21 cellular contexts compared by ENCODE assay signal in genomic region chr1:203158967-203159665, GRCh38. TPM values are rescaled to one million over a fixed set of nuclear protein-coding genes. Genes with fewer than 3 reads are reported as not detected.
DNase-seq lines count a peak whose midpoint lies in the region; ATAC-seq, FAIRE-seq and TF ChIP-seq lines count a peak whose summit lies in the region.
"Had no signal": no experiment of that assay in that cellular context is flagged by ENCODE, and none has a peak within 500 bp of the region (broad histone marks: within the 10 kb centered on the region; RNA-seq: fewer than 3 reads in every experiment).

No MANE protein-coding gene starts in this region.

- DNase-seq in DMS 273 treated with DMSO at 0.1 percent for 48 hours (lab: John Stamatoyannopoulos, UW) (peak; percentile 90), NCI-H128 (lab: John Stamatoyannopoulos, UW; ENCODE audit: unreplicated experiment) (peak; percentile 79), NCI-H524 treated with DMSO at 0.1 percent for 48 hours (lab: John Stamatoyannopoulos, UW) (peak; percentile 97), kidney (peak; percentile 33), lower leg skin (ENCODE audit: low spot score in 2 of 2) (no peak), upper lobe of right lung (no peak)
- DNase-seq: ACHN; Calu3; CD4-positive, alpha-beta T cell; HFFc6; KBM-7; NCI-H1048; NCI-H2081 treated with DMSO at 0.1 percent for 48 hours; NCI-H510A treated with DMSO at 0.1 percent for 48 hours; Peyer's patch; SHP77 had no signal

- WGBS in lower leg skin, 2 donors = 78 to 83% methylated on average over 9 of the region's 9 CpGs

- TF ChIP-seq CTCF in kidney (IDR thresholded peaks at IDR 0.05; ENCODE audit: borderline replicate concordance, extremely low read depth, insufficient read depth) (no peak), lower leg skin (IDR thresholded peaks at IDR 0.05) (no peak), upper lobe of right lung (IDR thresholded peaks at IDR 0.05) (no peak)

- H3K9me3 ChIP-seq in kidney (ENCODE audit: control insufficient read depth in 1 of 2, low read length in 2 of 2) = no peaks in the 10 kb centered on the region
- no peaks in the 10 kb centered on the region for H3K9me3 ChIP-seq in upper lobe of right lung

- H3K9ac ChIP-seq in kidney (ENCODE audit: low read length in 2 of 2) = no peak overlapping the region

- H3K36me3 ChIP-seq in kidney (ENCODE audit: control insufficient read depth in 1 of 2, insufficient read depth in 2 of 2, low read length in 2 of 2) (no peaks in the 10 kb centered on the region), upper lobe of right lung (no peaks in the 10 kb centered on the region)
- H3K36me3 ChIP-seq: Peyer's patch had no signal

- no peak for TF ChIP-seq POLR2A in lower leg skin (IDR thresholded peaks at IDR 0.05)

- intact Hi-C loops in kidney (cut with DNase I) = no loop called here
- intact Hi-C loops in lower leg skin (cut with DNase I; ENCODE audit: low total_unique reads) = no loop called here
- intact Hi-C loops in upper lobe of right lung (cut with DNase I) = no loop called here

- no peaks in the 10 kb centered on the region for H3K27me3 ChIP-seq in upper lobe of right lung
- H3K27me3 ChIP-seq: Peyer's patch had no signal

- ATAC-seq in GM21825 (IDR thresholded peaks at IDR 0.05; ENCODE audit: unreplicated experiment) = no peak
- no peak for ATAC-seq in upper lobe of right lung
- no peak for ATAC-seq in HG03469 (IDR thresholded peaks at IDR 0.05; ENCODE audit: unreplicated experiment)
- ATAC-seq: SK-N-SH treated with all-trans-retinoic acid at 6 μM for 48 hours had no signal

- H3K4me1 ChIP-seq in kidney (ENCODE audit: control insufficient read depth in 1 of 2, insufficient read depth in 1 of 2, low read depth in 1 of 2, low read length in 2 of 2) (peaks cover 0 to under 1% of the 10 kb centered on the region in 2 donors), upper lobe of right lung (peaks cover 5% of the 10 kb centered on the region)
- H3K4me1 ChIP-seq: Peyer's patch had no signal

- FAIRE-seq in kidney (lab: Jason Lieb, UNC) = no peak
- FAIRE-seq: H1 had no signal

- no peak overlapping the region for H3K27ac ChIP-seq in kidney (ENCODE audit: low read depth in 2 of 2, low read length in 2 of 2)
- H3K27ac ChIP-seq in upper lobe of right lung = no peak overlapping the region
- H3K27ac ChIP-seq: Peyer's patch had no signal

- H3K4me3 ChIP-seq in kidney (ENCODE audit: low read length in 2 of 2) (no peak overlapping the region), lower leg skin (ENCODE audit: low read depth, poor library complexity, severe bottlenecking) (no peak overlapping the region), upper lobe of right lung (no peak overlapping the region)
- H3K4me3 ChIP-seq: Peyer's patch had no signal

RNA-seq across cellular contexts. Expression of gene MYBPH, which starts 16.5 kb away (rescaled TPM):
- total RNA-seq in kidney = not detected
- 2.3 TPM for polyA plus RNA-seq in kidney (ENCODE audit: insufficient read depth, low read depth, low replicate concordance)
- not detected for total RNA-seq in lower leg skin
- total RNA-seq in upper lobe of right lung = not detected
- total RNA-seq: Calu3; CD4-positive, alpha-beta T cell; Daoy; H1; HFFc6; Peyer's patch had no signal
- polyA plus RNA-seq: H1 had no signal

RNA-seq across cellular contexts. Expression of gene CHI3L1, which starts 27.4 kb away (rescaled TPM):
- total RNA-seq in kidney (49.5 TPM), lower leg skin (100 to 1,000 TPM in 2 of 4 donors, 10 to 100 TPM in 2; 80.5 to 188 (median 107) TPM), upper lobe of right lung (85.1 TPM)
- 96.6 TPM for polyA plus RNA-seq in kidney (ENCODE audit: insufficient read depth, low read depth, low replicate concordance)
- total RNA-seq: Calu3; CD4-positive, alpha-beta T cell; Daoy; H1; HFFc6 had no signal

RNA-seq across cellular contexts. Expression of gene ADORA1, which starts 31.6 kb away (rescaled TPM):
- 4.9 TPM for total RNA-seq in kidney
- polyA plus RNA-seq in kidney (ENCODE audit: insufficient read depth, low read depth, low replicate concordance) = 21.2 TPM
- total RNA-seq in lower leg skin = 1 to 10 TPM; 1.8 to 7.7 (median 5.3) TPM
- total RNA-seq in upper lobe of right lung = 4.1 TPM
- total RNA-seq: CD4-positive, alpha-beta T cell had no signal

Comparison
In these comparisons a context has a peak if more than half of its experiments do, and no peak if none do; other contexts are left out.
1. DNase-seq: peak in DMS 273 treated with DMSO at 0.1 percent for 48 hours (single experiment), NCI-H128 (single experiment), NCI-H524 treated with DMSO at 0.1 percent for 48 hours (single experiment) and kidney (single experiment); none in lower leg skin (0 of 2) and upper lobe of right lung (single experiment).